10 cellular contexts compared by ENCODE assay signal in the genomic region with DNA sequence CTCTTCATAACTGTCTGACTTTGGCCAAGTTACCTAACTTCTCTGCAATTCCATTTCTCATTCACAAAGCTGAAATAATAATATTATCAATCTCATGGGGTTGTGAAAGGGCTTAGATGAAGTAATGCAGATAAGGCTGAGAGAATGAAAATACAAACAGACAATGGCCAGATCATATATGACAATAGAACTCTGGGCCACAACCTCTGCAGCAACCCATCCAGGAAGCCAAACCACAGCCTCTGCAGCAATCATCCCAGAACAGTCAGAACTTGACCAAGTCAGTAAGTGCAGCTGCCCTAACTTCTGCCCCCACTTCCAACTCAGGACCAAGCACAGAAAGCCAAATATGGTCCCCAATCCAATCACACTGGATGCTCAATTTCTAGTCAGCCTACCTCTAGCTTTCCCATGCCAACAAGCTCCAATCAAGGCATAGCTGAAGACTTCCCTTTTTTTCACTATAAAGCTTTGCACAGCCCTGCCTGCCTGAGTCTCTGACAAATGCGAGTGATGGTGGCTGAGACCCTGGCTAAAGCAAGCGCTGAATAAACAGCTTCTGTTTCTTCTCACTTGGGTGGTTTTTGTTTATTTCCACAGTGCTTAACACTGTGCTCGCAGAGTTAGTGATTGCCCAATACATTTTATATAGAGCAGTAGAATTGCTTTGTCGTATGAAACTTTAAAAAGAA. TPM values are rescaled to one million over a fixed set of nuclear protein-coding genes. Genes with fewer than 3 reads are reported as not detected.
A peak's percentile ranks its signal among the peaks of the same experiment; 100 is the strongest.
DNase-seq lines count a peak whose midpoint lies in the region; ATAC-seq and TF ChIP-seq lines count a peak whose summit lies in the region.
"Had no signal": no experiment of that assay in that cellular context is flagged by ENCODE, and none has a peak within 500 bp of the region (broad histone marks: within the 10 kb centered on the region; RNA-seq: fewer than 3 reads in every experiment).

No MANE protein-coding gene starts in this region.

- H3K4me3 ChIP-seq in cardiac fibroblast (replicated peaks in 1 of 2; ENCODE audit: low read depth in 2 of 2, low read length in 2 of 2) (no peak overlapping the region), vagina (no peak overlapping the region)
- H3K4me3 ChIP-seq: hepatocyte had no signal

- ATAC-seq in GM18498 (IDR thresholded peaks at IDR 0.05; ENCODE audit: unreplicated experiment): peak; percentile 75
- peak; percentile 54 for ATAC-seq in GM21528 (IDR thresholded peaks at IDR 0.05; ENCODE audit: low FRiP score, unreplicated experiment)
- peak; percentile 64 for ATAC-seq in HG03521 (IDR thresholded peaks at IDR 0.05; ENCODE audit: unreplicated experiment)
- ATAC-seq: Panc1 had no signal

- no peaks in the 10 kb centered on the region for H3K36me3 ChIP-seq in vagina

- no peaks in the 10 kb centered on the region for H3K4me1 ChIP-seq in vagina

- DNase-seq in cardiac fibroblast (ENCODE audit: low read depth in 2 of 2): peak; percentile 7 to 48
- no peak for DNase-seq in vagina (ENCODE audit: extremely low spot score in 2 of 2)
- DNase-seq in NCI-H2171 treated with DMSO at 0.1 percent for 48 hours (lab: John Stamatoyannopoulos, UW): no peak
- no peak for DNase-seq in ureter (ENCODE audit: low spot score)
- no peak for DNase-seq in NCI-H2029 treated with DMSO at 0.1 percent for 48 hours (lab: John Stamatoyannopoulos, UW)

- no peaks in the 10 kb centered on the region for H3K27me3 ChIP-seq in vagina
- H3K27me3 ChIP-seq: hepatocyte had no signal

- TF ChIP-seq CTCF in cardiac fibroblast (IDR thresholded peaks at IDR 0.05; ENCODE audit: low read depth, low read length): no peak
- TF ChIP-seq CTCF in vagina (IDR thresholded peaks at IDR 0.05): no peak

- H3K27ac ChIP-seq in vagina: no peak overlapping the region
- H3K27ac ChIP-seq: hepatocyte had no signal

- intact Hi-C loops in vagina (cut with DNase I): loop anchor here (10.0 kb wide), 1 partner anchor 175 kb away; a partner anchor contains a TSS

- TF ChIP-seq POLR2A in vagina (IDR thresholded peaks at IDR 0.05): no peak

- no peaks in the 10 kb centered on the region for H3K9me3 ChIP-seq in vagina

RNA-seq across cellular contexts. Expression of a gene that starts 34.8 kb away (rescaled TPM):
- total RNA-seq in vagina (33.9 TPM), ureter (43.4 TPM)

RNA-seq across cellular contexts. Expression of a gene that starts 54.8 kb away (rescaled TPM):
- 2.7 TPM for total RNA-seq in vagina
- 11.1 TPM for total RNA-seq in ureter

Comparison
In these comparisons a context has a peak if more than half of its experiments do, and no peak if none do; other contexts are left out.
1. DNase-seq: peak in cardiac fibroblast (2 of 2); none in vagina (0 of 2), NCI-H2171 treated with DMSO at 0.1 percent for 48 hours (single experiment), ureter (single experiment) and NCI-H2029 treated with DMSO at 0.1 percent for 48 hours (single experiment).
2. Peak in every context shown above with its lines, with median percentiles within 50 percentile points of each other: ATAC-seq.